ENCODE assay signal across 3 cellular contexts in the genomic region with DNA sequence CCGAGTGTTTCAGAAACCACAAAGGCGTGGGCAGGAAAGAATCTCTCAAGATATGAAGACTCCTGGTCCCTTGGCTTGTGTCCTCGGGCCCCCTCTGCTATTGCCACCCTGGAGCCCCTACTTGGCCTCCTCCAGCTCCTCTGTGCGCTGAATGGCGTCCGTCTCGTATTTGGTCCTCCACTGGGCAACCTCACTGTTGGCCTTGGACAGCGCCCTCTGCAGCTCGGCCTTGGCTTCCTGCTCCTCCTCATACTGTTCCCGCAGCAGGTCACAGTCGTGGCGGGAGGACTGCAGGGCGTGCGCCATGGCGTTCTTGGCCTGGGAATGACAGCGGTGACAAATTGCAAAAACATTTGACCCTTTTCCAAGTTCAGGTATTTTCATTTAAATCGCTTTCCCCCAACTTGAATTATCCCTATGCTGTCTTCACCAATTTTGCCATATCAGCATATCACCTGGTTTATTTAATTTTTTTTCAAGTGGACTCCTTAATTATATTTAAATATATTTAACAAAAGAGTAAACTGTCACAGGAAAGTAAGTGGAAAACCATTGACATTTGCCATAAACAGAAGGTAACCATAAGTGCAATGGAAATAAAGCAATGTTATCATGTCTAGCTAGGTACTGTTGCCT.
TF ChIP-seq lines count a peak whose summit lies in the region.

No MANE protein-coding gene starts in this region.

TF ChIP-seq in GM23338, 12 proteins besides CTCF, POLR2A, EP300 and RAD21 (continues in another document):
- no peak for TF ChIP-seq NANOG (IDR thresholded peaks at IDR 0.05; ENCODE audit: borderline replicate concordance)
- TF ChIP-seq JUNB (IDR thresholded peaks at IDR 0.05; ENCODE audit: unreplicated experiment): no peak
- no peak for TF ChIP-seq POLR2AphosphoS5 (IDR thresholded peaks at IDR 0.05; ENCODE audit: low read depth)
- TF ChIP-seq, protein P1, sequence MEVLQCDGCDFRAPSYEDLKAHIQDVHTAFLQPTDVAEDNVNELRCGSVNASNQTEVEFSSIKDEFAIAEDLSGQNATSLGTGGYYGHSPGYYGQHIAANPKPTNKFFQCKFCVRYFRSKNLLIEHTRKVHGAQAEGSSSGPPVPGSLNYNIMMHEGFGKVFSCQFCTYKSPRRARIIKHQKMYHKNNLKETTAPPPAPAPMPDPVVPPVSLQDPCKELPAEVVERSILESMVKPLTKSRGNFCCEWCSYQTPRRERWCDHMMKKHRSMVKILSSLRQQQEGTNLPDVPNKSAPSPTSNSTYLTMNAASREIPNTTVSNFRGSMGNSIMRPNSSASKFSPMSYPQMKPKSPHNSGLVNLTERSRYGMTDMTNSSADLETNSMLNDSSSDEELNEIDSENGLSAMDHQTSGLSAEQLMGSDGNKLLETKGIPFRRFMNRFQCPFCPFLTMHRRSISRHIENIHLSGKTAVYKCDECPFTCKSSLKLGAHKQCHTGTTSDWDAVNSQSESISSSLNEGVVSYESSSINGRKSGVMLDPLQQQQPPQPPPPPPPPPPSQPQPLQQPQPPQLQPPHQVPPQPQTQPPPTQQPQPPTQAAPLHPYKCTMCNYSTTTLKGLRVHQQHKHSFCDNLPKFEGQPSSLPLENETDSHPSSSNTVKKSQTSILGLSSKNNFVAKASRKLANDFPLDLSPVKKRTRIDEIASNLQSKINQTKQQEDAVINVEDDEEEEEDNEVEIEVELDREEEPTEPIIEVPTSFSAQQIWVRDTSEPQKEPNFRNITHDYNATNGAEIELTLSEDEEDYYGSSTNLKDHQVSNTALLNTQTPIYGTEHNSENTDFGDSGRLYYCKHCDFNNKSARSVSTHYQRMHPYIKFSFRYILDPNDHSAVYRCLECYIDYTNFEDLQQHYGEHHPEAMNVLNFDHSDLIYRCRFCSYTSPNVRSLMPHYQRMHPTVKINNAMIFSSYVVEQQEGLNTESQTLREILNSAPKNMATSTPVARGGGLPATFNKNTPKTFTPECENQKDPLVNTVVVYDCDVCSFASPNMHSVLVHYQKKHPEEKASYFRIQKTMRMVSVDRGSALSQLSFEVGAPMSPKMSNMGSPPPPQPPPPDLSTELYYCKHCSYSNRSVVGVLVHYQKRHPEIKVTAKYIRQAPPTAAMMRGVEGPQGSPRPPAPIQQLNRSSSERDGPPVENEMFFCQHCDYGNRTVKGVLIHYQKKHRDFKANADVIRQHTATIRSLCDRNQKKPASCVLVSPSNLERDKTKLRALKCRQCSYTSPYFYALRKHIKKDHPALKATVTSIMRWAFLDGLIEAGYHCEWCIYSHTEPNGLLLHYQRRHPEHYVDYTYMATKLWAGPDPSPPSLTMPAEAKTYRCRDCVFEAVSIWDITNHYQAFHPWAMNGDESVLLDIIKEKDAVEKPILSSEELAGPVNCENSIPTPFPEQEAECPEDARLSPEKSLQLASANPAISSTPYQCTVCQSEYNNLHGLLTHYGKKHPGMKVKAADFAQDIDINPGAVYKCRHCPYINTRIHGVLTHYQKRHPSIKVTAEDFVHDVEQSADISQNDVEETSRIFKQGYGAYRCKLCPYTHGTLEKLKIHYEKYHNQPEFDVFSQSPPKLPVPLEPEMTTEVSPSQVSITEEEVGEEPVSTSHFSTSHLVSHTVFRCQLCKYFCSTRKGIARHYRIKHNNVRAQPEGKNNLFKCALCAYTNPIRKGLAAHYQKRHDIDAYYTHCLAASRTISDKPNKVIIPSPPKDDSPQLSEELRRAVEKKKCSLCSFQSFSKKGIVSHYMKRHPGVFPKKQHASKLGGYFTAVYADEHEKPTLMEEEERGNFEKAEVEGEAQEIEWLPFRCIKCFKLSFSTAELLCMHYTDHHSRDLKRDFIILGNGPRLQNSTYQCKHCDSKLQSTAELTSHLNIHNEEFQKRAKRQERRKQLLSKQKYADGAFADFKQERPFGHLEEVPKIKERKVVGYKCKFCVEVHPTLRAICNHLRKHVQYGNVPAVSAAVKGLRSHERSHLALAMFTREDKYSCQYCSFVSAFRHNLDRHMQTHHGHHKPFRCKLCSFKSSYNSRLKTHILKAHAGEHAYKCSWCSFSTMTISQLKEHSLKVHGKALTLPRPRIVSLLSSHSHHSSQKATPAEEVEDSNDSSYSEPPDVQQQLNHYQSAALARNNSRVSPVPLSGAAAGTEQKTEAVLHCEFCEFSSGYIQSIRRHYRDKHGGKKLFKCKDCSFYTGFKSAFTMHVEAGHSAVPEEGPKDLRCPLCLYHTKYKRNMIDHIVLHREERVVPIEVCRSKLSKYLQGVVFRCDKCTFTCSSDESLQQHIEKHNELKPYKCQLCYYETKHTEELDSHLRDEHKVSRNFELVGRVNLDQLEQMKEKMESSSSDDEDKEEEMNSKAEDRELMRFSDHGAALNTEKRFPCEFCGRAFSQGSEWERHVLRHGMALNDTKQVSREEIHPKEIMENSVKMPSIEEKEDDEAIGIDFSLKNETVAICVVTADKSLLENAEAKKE (CRISPR knock-in tag; IDR thresholded peaks at IDR 0.05): no peak

TF ChIP-seq in IMR-90, 13 proteins besides CTCF, POLR2A, EP300 and RAD21:
- peak; percentile 82 for TF ChIP-seq MAFK (IDR thresholded peaks at IDR 0.05; ENCODE audit: low read depth, low read length)
- TF ChIP-seq RFX5 (IDR thresholded peaks at IDR 0.05; ENCODE audit: low read depth, low read length): no peak
- TF ChIP-seq MAZ (IDR thresholded peaks at IDR 0.05; ENCODE audit: borderline replicate concordance, low read depth, low read length): no peak

TF ChIP-seq in WTC11, 78 proteins besides CTCF, POLR2A, EP300 and RAD21 (continues in another document):
- TF ChIP-seq, protein P2, sequence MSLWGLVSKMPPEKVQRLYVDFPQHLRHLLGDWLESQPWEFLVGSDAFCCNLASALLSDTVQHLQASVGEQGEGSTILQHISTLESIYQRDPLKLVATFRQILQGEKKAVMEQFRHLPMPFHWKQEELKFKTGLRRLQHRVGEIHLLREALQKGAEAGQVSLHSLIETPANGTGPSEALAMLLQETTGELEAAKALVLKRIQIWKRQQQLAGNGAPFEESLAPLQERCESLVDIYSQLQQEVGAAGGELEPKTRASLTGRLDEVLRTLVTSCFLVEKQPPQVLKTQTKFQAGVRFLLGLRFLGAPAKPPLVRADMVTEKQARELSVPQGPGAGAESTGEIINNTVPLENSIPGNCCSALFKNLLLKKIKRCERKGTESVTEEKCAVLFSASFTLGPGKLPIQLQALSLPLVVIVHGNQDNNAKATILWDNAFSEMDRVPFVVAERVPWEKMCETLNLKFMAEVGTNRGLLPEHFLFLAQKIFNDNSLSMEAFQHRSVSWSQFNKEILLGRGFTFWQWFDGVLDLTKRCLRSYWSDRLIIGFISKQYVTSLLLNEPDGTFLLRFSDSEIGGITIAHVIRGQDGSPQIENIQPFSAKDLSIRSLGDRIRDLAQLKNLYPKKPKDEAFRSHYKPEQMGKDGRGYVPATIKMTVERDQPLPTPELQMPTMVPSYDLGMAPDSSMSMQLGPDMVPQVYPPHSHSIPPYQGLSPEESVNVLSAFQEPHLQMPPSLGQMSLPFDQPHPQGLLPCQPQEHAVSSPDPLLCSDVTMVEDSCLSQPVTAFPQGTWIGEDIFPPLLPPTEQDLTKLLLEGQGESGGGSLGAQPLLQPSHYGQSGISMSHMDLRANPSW (CRISPR knock-in tag; conservative IDR thresholded peaks at IDR 0.05; ENCODE audit: low read depth): no peak
- TF ChIP-seq, protein P3, sequence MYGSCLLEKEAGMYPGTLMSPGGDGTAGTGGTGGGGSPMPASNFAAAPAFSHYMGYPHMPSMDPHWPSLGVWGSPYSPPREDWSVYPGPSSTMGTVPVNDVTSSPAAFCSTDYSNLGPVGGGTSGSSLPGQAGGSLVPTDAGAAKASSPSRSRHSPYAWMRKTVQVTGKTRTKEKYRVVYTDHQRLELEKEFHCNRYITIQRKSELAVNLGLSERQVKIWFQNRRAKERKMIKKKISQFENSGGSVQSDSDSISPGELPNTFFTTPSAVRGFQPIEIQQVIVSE (CRISPR knock-in tag; IDR thresholded peaks at IDR 0.05; ENCODE audit: borderline replicate concordance): no peak
- no peak for TF ChIP-seq SMAD4 (CRISPR knock-in tag; IDR thresholded peaks at IDR 0.05)
- TF ChIP-seq, protein P4, sequence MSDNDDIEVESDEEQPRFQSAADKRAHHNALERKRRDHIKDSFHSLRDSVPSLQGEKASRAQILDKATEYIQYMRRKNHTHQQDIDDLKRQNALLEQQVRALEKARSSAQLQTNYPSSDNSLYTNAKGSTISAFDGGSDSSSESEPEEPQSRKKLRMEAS (CRISPR knock-in tag; IDR thresholded peaks at IDR 0.05): no peak
- TF ChIP-seq ETV6 (CRISPR knock-in tag; IDR thresholded peaks at IDR 0.05): no peak
- TF ChIP-seq, protein P5, sequence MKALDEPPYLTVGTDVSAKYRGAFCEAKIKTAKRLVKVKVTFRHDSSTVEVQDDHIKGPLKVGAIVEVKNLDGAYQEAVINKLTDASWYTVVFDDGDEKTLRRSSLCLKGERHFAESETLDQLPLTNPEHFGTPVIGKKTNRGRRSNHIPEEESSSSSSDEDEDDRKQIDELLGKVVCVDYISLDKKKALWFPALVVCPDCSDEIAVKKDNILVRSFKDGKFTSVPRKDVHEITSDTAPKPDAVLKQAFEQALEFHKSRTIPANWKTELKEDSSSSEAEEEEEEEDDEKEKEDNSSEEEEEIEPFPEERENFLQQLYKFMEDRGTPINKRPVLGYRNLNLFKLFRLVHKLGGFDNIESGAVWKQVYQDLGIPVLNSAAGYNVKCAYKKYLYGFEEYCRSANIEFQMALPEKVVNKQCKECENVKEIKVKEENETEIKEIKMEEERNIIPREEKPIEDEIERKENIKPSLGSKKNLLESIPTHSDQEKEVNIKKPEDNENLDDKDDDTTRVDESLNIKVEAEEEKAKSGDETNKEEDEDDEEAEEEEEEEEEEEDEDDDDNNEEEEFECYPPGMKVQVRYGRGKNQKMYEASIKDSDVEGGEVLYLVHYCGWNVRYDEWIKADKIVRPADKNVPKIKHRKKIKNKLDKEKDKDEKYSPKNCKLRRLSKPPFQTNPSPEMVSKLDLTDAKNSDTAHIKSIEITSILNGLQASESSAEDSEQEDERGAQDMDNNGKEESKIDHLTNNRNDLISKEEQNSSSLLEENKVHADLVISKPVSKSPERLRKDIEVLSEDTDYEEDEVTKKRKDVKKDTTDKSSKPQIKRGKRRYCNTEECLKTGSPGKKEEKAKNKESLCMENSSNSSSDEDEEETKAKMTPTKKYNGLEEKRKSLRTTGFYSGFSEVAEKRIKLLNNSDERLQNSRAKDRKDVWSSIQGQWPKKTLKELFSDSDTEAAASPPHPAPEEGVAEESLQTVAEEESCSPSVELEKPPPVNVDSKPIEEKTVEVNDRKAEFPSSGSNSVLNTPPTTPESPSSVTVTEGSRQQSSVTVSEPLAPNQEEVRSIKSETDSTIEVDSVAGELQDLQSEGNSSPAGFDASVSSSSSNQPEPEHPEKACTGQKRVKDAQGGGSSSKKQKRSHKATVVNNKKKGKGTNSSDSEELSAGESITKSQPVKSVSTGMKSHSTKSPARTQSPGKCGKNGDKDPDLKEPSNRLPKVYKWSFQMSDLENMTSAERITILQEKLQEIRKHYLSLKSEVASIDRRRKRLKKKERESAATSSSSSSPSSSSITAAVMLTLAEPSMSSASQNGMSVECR (CRISPR knock-in tag; IDR thresholded peaks at IDR 0.05; ENCODE audit: borderline replicate concordance): no peak
- no peak for TF ChIP-seq MXD4 (CRISPR knock-in tag; IDR thresholded peaks at IDR 0.05; ENCODE audit: borderline replicate concordance)
- TF ChIP-seq JAZF1 (CRISPR knock-in tag; IDR thresholded peaks at IDR 0.05): no peak
- no peak for TF ChIP-seq ESRRA (CRISPR knock-in tag; IDR thresholded peaks at IDR 0.05; ENCODE audit: borderline replicate concordance)
- TF ChIP-seq, protein P6, sequence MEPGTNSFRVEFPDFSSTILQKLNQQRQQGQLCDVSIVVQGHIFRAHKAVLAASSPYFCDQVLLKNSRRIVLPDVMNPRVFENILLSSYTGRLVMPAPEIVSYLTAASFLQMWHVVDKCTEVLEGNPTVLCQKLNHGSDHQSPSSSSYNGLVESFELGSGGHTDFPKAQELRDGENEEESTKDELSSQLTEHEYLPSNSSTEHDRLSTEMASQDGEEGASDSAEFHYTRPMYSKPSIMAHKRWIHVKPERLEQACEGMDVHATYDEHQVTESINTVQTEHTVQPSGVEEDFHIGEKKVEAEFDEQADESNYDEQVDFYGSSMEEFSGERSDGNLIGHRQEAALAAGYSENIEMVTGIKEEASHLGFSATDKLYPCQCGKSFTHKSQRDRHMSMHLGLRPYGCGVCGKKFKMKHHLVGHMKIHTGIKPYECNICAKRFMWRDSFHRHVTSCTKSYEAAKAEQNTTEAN (CRISPR knock-in tag; IDR thresholded peaks at IDR 0.05): no peak
- no peak for TF ChIP-seq FOXJ3 (CRISPR knock-in tag; IDR thresholded peaks at IDR 0.05; ENCODE audit: borderline replicate concordance)
- TF ChIP-seq, protein P7, sequence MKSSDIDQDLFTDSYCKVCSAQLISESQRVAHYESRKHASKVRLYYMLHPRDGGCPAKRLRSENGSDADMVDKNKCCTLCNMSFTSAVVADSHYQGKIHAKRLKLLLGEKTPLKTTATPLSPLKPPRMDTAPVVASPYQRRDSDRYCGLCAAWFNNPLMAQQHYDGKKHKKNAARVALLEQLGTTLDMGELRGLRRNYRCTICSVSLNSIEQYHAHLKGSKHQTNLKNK (CRISPR knock-in tag; IDR thresholded peaks at IDR 0.05): no peak
- TF ChIP-seq NR1H2 (CRISPR knock-in tag; IDR thresholded peaks at IDR 0.05): no peak
- no peak for TF ChIP-seq MYBL2 (CRISPR knock-in tag; IDR thresholded peaks at IDR 0.05)
- no peak for TF ChIP-seq TP53 (CRISPR knock-in tag; IDR thresholded peaks at IDR 0.05)
- TF ChIP-seq, protein P8, sequence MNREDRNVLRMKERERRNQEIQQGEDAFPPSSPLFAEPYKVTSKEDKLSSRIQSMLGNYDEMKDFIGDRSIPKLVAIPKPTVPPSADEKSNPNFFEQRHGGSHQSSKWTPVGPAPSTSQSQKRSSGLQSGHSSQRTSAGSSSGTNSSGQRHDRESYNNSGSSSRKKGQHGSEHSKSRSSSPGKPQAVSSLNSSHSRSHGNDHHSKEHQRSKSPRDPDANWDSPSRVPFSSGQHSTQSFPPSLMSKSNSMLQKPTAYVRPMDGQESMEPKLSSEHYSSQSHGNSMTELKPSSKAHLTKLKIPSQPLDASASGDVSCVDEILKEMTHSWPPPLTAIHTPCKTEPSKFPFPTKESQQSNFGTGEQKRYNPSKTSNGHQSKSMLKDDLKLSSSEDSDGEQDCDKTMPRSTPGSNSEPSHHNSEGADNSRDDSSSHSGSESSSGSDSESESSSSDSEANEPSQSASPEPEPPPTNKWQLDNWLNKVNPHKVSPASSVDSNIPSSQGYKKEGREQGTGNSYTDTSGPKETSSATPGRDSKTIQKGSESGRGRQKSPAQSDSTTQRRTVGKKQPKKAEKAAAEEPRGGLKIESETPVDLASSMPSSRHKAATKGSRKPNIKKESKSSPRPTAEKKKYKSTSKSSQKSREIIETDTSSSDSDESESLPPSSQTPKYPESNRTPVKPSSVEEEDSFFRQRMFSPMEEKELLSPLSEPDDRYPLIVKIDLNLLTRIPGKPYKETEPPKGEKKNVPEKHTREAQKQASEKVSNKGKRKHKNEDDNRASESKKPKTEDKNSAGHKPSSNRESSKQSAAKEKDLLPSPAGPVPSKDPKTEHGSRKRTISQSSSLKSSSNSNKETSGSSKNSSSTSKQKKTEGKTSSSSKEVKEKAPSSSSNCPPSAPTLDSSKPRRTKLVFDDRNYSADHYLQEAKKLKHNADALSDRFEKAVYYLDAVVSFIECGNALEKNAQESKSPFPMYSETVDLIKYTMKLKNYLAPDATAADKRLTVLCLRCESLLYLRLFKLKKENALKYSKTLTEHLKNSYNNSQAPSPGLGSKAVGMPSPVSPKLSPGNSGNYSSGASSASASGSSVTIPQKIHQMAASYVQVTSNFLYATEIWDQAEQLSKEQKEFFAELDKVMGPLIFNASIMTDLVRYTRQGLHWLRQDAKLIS (CRISPR knock-in tag; IDR thresholded peaks at IDR 0.05; ENCODE audit: borderline replicate concordance): no peak
- TF ChIP-seq, protein P9, sequence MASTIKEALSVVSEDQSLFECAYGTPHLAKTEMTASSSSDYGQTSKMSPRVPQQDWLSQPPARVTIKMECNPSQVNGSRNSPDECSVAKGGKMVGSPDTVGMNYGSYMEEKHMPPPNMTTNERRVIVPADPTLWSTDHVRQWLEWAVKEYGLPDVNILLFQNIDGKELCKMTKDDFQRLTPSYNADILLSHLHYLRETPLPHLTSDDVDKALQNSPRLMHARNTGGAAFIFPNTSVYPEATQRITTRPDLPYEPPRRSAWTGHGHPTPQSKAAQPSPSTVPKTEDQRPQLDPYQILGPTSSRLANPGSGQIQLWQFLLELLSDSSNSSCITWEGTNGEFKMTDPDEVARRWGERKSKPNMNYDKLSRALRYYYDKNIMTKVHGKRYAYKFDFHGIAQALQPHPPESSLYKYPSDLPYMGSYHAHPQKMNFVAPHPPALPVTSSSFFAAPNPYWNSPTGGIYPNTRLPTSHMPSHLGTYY (CRISPR knock-in tag; IDR thresholded peaks at IDR 0.05): no peak
- TF ChIP-seq ELF4 (CRISPR knock-in tag; IDR thresholded peaks at IDR 0.05; ENCODE audit: low read depth): no peak
